In the genomic region with DNA sequence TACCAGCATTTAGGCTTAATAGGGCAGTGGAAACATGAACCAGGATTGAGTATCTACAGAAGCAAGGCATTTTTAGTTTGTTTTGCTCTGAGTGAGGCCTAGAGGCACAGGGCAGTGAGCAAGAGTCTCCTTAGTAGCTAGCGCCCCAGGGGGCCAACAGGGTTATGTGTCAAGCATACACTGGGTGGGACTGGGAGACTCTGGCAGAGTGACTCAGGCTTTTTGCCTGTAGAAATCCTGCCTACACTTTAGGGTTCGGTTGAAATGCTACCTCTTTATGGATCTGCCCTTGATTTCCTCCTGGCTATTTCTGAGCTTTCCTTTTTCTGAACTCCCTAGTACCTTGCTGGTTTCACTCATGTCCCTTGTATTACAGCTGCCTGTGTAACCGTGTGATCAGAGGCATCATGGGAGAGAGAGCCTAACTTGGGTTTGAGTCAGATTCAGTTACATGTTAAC, we compare ENCODE assay signal across 9 cellular contexts.
A peak's percentile ranks its signal among the peaks of the same experiment; 100 is the strongest.
DNase-seq lines count a peak whose midpoint lies in the region; ATAC-seq and TF ChIP-seq lines count a peak whose summit lies in the region.
"Had no signal": no experiment of that assay in that cellular context is flagged by ENCODE, and none has a peak within 500 bp of the region (broad histone marks: within the 10 kb centered on the region; RNA-seq: fewer than 3 reads in every experiment).

No MANE protein-coding gene starts in this region.

- in situ Hi-C loops in G401 (cut with HindIII; ENCODE audit: low sequenced_read_pairs), result no loop called here

- peak overlapping the region; percentile 93 for H3K27ac Mint-ChIP-seq in HFFc6
- H3K27ac Mint-ChIP-seq in T-helper 17 cell, result no peak overlapping the region

- H3K9me3 Mint-ChIP-seq in HFFc6, result no peaks in the 10 kb centered on the region

- no peaks in the 10 kb centered on the region for H3K9me3 ChIP-seq in T-helper 17 cell (ENCODE audit: control insufficient read depth, low read length, poor library complexity, severe bottlenecking)

- H3K36me3 Mint-ChIP-seq in HFFc6 (ENCODE audit: low read depth) (peaks cover 6% of the 10 kb centered on the region), T-helper 17 cell (ENCODE audit: low read depth) (no peaks in the 10 kb centered on the region)
- H3K36me3 Mint-ChIP-seq: activated naive CD4-positive, alpha-beta T cell treated with anti-CD3 and anti-CD28 coated beads, Interleukin-2, amount 50 U/mL, for 72 hours had no signal

- H3K27me3 Mint-ChIP-seq in HFFc6 (ENCODE audit: insufficient read depth) (no peaks in the 10 kb centered on the region; the same call in 1 of the 2 replicates), T-helper 17 cell (no peaks in the 10 kb centered on the region)

- H3K4me3 Mint-ChIP-seq in HFFc6 (peak overlapping the region; percentile 11; the same call in 1 of the 2 replicates), T-helper 17 cell (no peak overlapping the region)

- no peak for ATAC-seq in GM18867 (IDR thresholded peaks at IDR 0.05; ENCODE audit: unreplicated experiment)
- ATAC-seq in T-helper 17 cell, result no peak

- peak; percentile 67 for TF ChIP-seq CTCF in HFFc6 (IDR thresholded peaks at IDR 0.05)

- peaks cover 57% of the 10 kb centered on the region for H3K4me1 Mint-ChIP-seq in HFFc6 (ENCODE audit: low read depth)
- peaks cover 9% of the 10 kb centered on the region for H3K4me1 Mint-ChIP-seq in T-helper 17 cell

- DNase-seq in AG08396 (ENCODE audit: low spot score) (peak; percentile 52), HFFc6 (peak; percentile 87), astrocyte of the hippocampus (ENCODE audit: low read depth, low spot score) (peak; percentile 69), left kidney (ENCODE audit: low read depth, low spot score) (peak; percentile 60), HPDE6-E6E7 (ENCODE audit: extremely low spot score) (no peak), T-helper 17 cell (no peak), G401 (ENCODE audit: low spot score) (no peak)

Comparison
In these comparisons a context has a peak if more than half of its experiments do, and no peak if none do; other contexts are left out.
1. DNase-seq: peak in AG08396 (single experiment), HFFc6 (single experiment), astrocyte of the hippocampus (single experiment) and left kidney (single experiment); none in HPDE6-E6E7 (single experiment), T-helper 17 cell (0 of 3) and G401 (single experiment).